8 cellular contexts compared by ENCODE assay signal in genomic region chr19:2015611-2015950, GRCh38. TPM values are rescaled to one million over a fixed set of nuclear protein-coding genes. Genes with fewer than 3 reads are reported as not detected.
DNase-seq lines count a peak whose midpoint lies in the region; ATAC-seq and TF ChIP-seq lines count a peak whose summit lies in the region.

Gene BTBD2 (minus strand): TSS chr19:2015714. CDS start chr19:2015703, 11 bp downstream.

- H3K4me1 ChIP-seq in mucosa of rectum (ENCODE audit: control insufficient read depth in 2 of 2, insufficient read depth in 2 of 2, low read length in 2 of 2): peaks cover 6 to 10% of the 10 kb centered on the region in 2 donors

- no peaks in the 10 kb centered on the region for H3K36me3 ChIP-seq in mucosa of rectum (ENCODE audit: control insufficient read depth in 2 of 2, insufficient read depth in 2 of 2, low read length in 2 of 2)

- H3K4me3 ChIP-seq in epithelial cell of proximal tubule (ENCODE audit: low read depth, low read length) (peak within 1 kb of the TSS; percentile 69), mucosa of rectum (ENCODE audit: low read length in 2 of 2) (peak within 1 kb of the TSS; percentile 72)

- peak within 1 kb of the TSS; percentile 48 to 55 for H3K27ac ChIP-seq in mucosa of rectum (ENCODE audit: low read depth in 2 of 2, low read length in 2 of 2)

- peak within 1 kb of the TSS; percentile 62 to 65 for H3K9ac ChIP-seq in mucosa of rectum (ENCODE audit: low read depth in 1 of 2, low read length in 2 of 2)

- peak; percentile 39 for TF ChIP-seq POLR2A in GM18505 (IDR thresholded peaks at IDR 0.05; ENCODE audit: borderline replicate concordance, extremely low read depth, insufficient read depth, insufficient read length)

- no peak for ATAC-seq in GM18505 (IDR thresholded peaks at IDR 0.05; ENCODE audit: unreplicated experiment)
- peak; percentile 34 for ATAC-seq in stimulated activated naive CD8-positive, alpha-beta T cell treated with anti-CD3 and anti-CD28 coated beads, Interleukin-15, Interleukin-2, amounts not matched to agents 100 U/mL and 50 U/mL, for 24 hours
- no peak for ATAC-seq in HG03565 (IDR thresholded peaks at IDR 0.05; ENCODE audit: unreplicated experiment)

- H3K27me3 ChIP-seq in mucosa of rectum (ENCODE audit: control insufficient read depth in 2 of 2, insufficient read depth in 2 of 2, low read length in 2 of 2): no peaks in the 10 kb centered on the region

- H3K9me3 ChIP-seq in mucosa of rectum (ENCODE audit: control insufficient read depth in 2 of 2, low read length in 2 of 2): no peaks in the 10 kb centered on the region

- peak; percentile 56 for DNase-seq in NCI-H2171 treated with DMSO at 0.1 percent for 48 hours (lab: John Stamatoyannopoulos, UW)
- peak; percentile 73 for DNase-seq in activated CD8-positive, alpha-beta memory T cell treated with anti-CD3 and anti-CD28 coated beads, Interleukin-2, amount 50 U/mL, for 48 hours
- no peak for DNase-seq in epithelial cell of proximal tubule (ENCODE audit: low read depth)
- DNase-seq in stimulated activated naive CD8-positive, alpha-beta T cell treated with anti-CD3 and anti-CD28 coated beads, Interleukin-15, Interleukin-2, amounts not matched to agents 100 U/mL and 50 U/mL, for 24 hours: peak; percentile 74
- DNase-seq in iPS-NIHi7 (ENCODE audit: extremely low spot score): no peak

- TF ChIP-seq CTCF in epithelial cell of proximal tubule (conservative IDR thresholded peaks at IDR 0.05; ENCODE audit: low read depth, low read length): no peak

RNA-seq across cellular contexts. Expression of gene BTBD2, which starts in this region (rescaled TPM):
- total RNA-seq in epithelial cell of proximal tubule: 56.2 and 59.7 TPM in 2 replicates

Comparison
In these comparisons a context has a peak if more than half of its experiments do, and no peak if none do; other contexts are left out.
1. DNase-seq: peak in NCI-H2171 treated with DMSO at 0.1 percent for 48 hours (single experiment), activated CD8-positive, alpha-beta memory T cell treated with anti-CD3 and anti-CD28 coated beads, Interleukin-2, amount 50 U/mL, for 48 hours (single experiment) and stimulated activated naive CD8-positive, alpha-beta T cell treated with anti-CD3 and anti-CD28 coated beads, Interleukin-15, Interleukin-2, amounts not matched to agents 100 U/mL and 50 U/mL, for 24 hours (single experiment); none in epithelial cell of proximal tubule (single experiment) and iPS-NIHi7 (single experiment).